In genomic region chr7:44981035-44981706, GRCh38 we compare ENCODE assay signal across 8 cellular contexts. TPM values are rescaled to one million over a fixed set of nuclear protein-coding genes. Genes with fewer than 3 reads are reported as not detected.
DNase-seq lines count a peak whose midpoint lies in the region; ATAC-seq and TF ChIP-seq lines count a peak whose summit lies in the region.

No MANE protein-coding gene starts in this region.

- H3K4me1 Mint-ChIP-seq in HFFc6 (ENCODE audit: low read depth), result peaks cover 43% of the 10 kb centered on the region
- peaks cover 69% of the 10 kb centered on the region for H3K4me1 Mint-ChIP-seq in activated CD8-positive, alpha-beta T cell treated with anti-CD3 and anti-CD28 coated beads, Interleukin-2, amount 10 ng/mL, durations not matched to agents 7 days and 5 days (ENCODE audit: low read depth)
- H3K4me1 Mint-ChIP-seq in nephron progenitor cell, result peaks cover 24% of the 10 kb centered on the region
- H3K4me1 Mint-ChIP-seq in glutamatergic neuron (ENCODE audit: low read depth, unreplicated experiment), result peaks cover 11% of the 10 kb centered on the region

- no peak for ATAC-seq in activated CD8-positive, alpha-beta T cell treated with anti-CD3 and anti-CD28 coated beads, Interleukin-2, amount 10 ng/mL, durations not matched to agents 7 days and 5 days

- POLR2A ChIA-PET in activated CD8-positive, alpha-beta T cell treated with anti-CD3 and anti-CD28 coated beads, Interleukin-2, amount 10 ng/mL, durations not matched to agents 7 days and 5 days (lab: Charles Lee), result interaction anchor here (0.7 to 13.9 kb wide), 12 partner anchors 8 to 398 kb away, joined by 3 to 234 read pairs (median 4); partner anchors contain the start of genes CCM2, PURB and TBRG4

- H3K27me3 Mint-ChIP-seq in HFFc6 (ENCODE audit: insufficient read depth) (peaks cover 3% of the 10 kb centered on the region; the same call in 1 of the 2 replicates), nephron progenitor cell (ENCODE audit: low read depth, poor library complexity) (peaks cover 2% of the 10 kb centered on the region), glutamatergic neuron (ENCODE audit: unreplicated experiment) (peaks cover 4% of the 10 kb centered on the region)
- no peaks in the 10 kb centered on the region for H3K27me3 Mint-ChIP-seq in activated CD8-positive, alpha-beta T cell treated with anti-CD3 and anti-CD28 coated beads, Interleukin-2, amount 10 ng/mL, durations not matched to agents 7 days and 5 days (ENCODE audit: low read depth)

- H3K9me3 Mint-ChIP-seq in HFFc6 (peaks cover 2% of the 10 kb centered on the region; the same call in 1 of the 2 replicates), nephron progenitor cell (no peaks in the 10 kb centered on the region), glutamatergic neuron (ENCODE audit: unreplicated experiment) (peaks cover 7% of the 10 kb centered on the region)
- no peaks in the 10 kb centered on the region for H3K9me3 Mint-ChIP-seq in activated CD8-positive, alpha-beta T cell treated with anti-CD3 and anti-CD28 coated beads, Interleukin-2, amount 10 ng/mL, durations not matched to agents 7 days and 5 days (ENCODE audit: insufficient read depth)

- DNase-seq in GM12865 (ENCODE audit: low read depth) (peak; percentile 57), HFFc6 (no peak), nephron progenitor cell (no peak), GOT3 (lab: John Stamatoyannopoulos, UW) (no peak), Ammon's horn (ENCODE audit: low spot score) (no peak), glutamatergic neuron (no peak), NCI-H2227 treated with DMSO at 0.1 percent for 48 hours (lab: John Stamatoyannopoulos, UW) (no peak)
- DNase-seq in activated CD8-positive, alpha-beta T cell treated with anti-CD3 and anti-CD28 coated beads, Interleukin-2, amount 10 ng/mL, durations not matched to agents 7 days and 5 days, result no peak

- H3K27ac Mint-ChIP-seq in HFFc6 (peak overlapping the region; percentile 51), nephron progenitor cell (peak overlapping the region; percentile 83), glutamatergic neuron (ENCODE audit: unreplicated experiment) (no peak overlapping the region)
- peak overlapping the region; percentile 98 for H3K27ac Mint-ChIP-seq in activated CD8-positive, alpha-beta T cell treated with anti-CD3 and anti-CD28 coated beads, Interleukin-2, amount 10 ng/mL, durations not matched to agents 7 days and 5 days

- CTCF ChIA-PET in activated CD8-positive, alpha-beta T cell treated with anti-CD3 and anti-CD28 coated beads, Interleukin-2, amount 10 ng/mL, durations not matched to agents 7 days and 5 days (lab: Charles Lee), result interaction anchor here (0.6 to 4.6 kb wide), 5 partner anchors 8 to 155 kb away, joined by 3 to 42 read pairs (median 8); partner anchors contain the start of gene CCM2

- H3K4me3 ChIP-seq in GM12865 (ENCODE audit: low read depth, low read length), result peak overlapping the region; percentile 84

- H3K4me3 Mint-ChIP-seq in HFFc6 (peak overlapping the region; percentile 2; the same call in 1 of the 2 replicates), nephron progenitor cell (no peak overlapping the region), glutamatergic neuron (ENCODE audit: unreplicated experiment) (no peak overlapping the region)
- H3K4me3 Mint-ChIP-seq in activated CD8-positive, alpha-beta T cell treated with anti-CD3 and anti-CD28 coated beads, Interleukin-2, amount 10 ng/mL, durations not matched to agents 7 days and 5 days, result peak overlapping the region; percentile 95

- peaks cover 29% of the 10 kb centered on the region for H3K36me3 Mint-ChIP-seq in HFFc6 (ENCODE audit: low read depth)
- peaks cover 86% of the 10 kb centered on the region for H3K36me3 Mint-ChIP-seq in activated CD8-positive, alpha-beta T cell treated with anti-CD3 and anti-CD28 coated beads, Interleukin-2, amount 10 ng/mL, durations not matched to agents 7 days and 5 days (ENCODE audit: low read depth)
- peaks cover 37% of the 10 kb centered on the region for H3K36me3 Mint-ChIP-seq in nephron progenitor cell (ENCODE audit: low read depth)
- no peaks in the 10 kb centered on the region for H3K36me3 Mint-ChIP-seq in glutamatergic neuron (ENCODE audit: unreplicated experiment)

- TF ChIP-seq CTCF in GM12865 (IDR thresholded peaks at IDR 0.05; ENCODE audit: insufficient read depth, low read depth, low read length, missing control alignments), result no peak
- no peak; the same call in 1 of the 2 replicates for TF ChIP-seq CTCF in HFFc6 (IDR thresholded peaks at IDR 0.05)
- no peak for TF ChIP-seq CTCF in nephron progenitor cell (IDR thresholded peaks at IDR 0.05)
- no peak for TF ChIP-seq CTCF in glutamatergic neuron (IDR thresholded peaks at IDR 0.05; ENCODE audit: partially characterized antibody, unreplicated experiment)

RNA-seq across cellular contexts. Expression of gene MYO1G, which starts 2.4 kb away (rescaled TPM):
- total RNA-seq in HFFc6 (2021; fragmentation: NEBNext Ultra II Directional; extraction: Animal tissue kit (Norgen Biotek cat#: 25700)), result not detected
- 100 to 1,000 TPM; 435 to 453 TPM for total RNA-seq in activated CD8-positive, alpha-beta T cell treated with anti-CD3 and anti-CD28 coated beads, Interleukin-2, amount 10 ng/mL, durations not matched to agents 7 days and 5 days
- total RNA-seq in glutamatergic neuron (ENCODE audit: unreplicated experiment), result 0.54 TPM

RNA-seq across cellular contexts. Expression of gene CCM2, which starts 18.8 kb away (rescaled TPM):
- 10 to 100 TPM; 50.3 to 57.4 (median 52.7) TPM for total RNA-seq in HFFc6 (2021; fragmentation: NEBNext Ultra II Directional; extraction: Animal tissue kit (Norgen Biotek cat#: 25700))
- 10 to 100 TPM; 99.6 to 99.9 TPM for total RNA-seq in activated CD8-positive, alpha-beta T cell treated with anti-CD3 and anti-CD28 coated beads, Interleukin-2, amount 10 ng/mL, durations not matched to agents 7 days and 5 days
- 92.6 TPM for total RNA-seq in glutamatergic neuron (ENCODE audit: unreplicated experiment)

Comparison
In these comparisons a context has a peak if more than half of its experiments do, and no peak if none do; other contexts are left out.
1. H3K4me3 Mint-ChIP-seq: peak in HFFc6 (single experiment) and activated CD8-positive, alpha-beta T cell treated with anti-CD3 and anti-CD28 coated beads, Interleukin-2, amount 10 ng/mL, durations not matched to agents 7 days and 5 days (single experiment); none in nephron progenitor cell (single experiment) and glutamatergic neuron (single experiment).
2. RNA of gene MYO1G, which starts 2.4 kb away (total RNA-seq): 435 to 453 TPM in activated CD8-positive, alpha-beta T cell treated with anti-CD3 and anti-CD28 coated beads, Interleukin-2, amount 10 ng/mL, durations not matched to agents 7 days and 5 days; 0.54 TPM in glutamatergic neuron (single experiment) and not detected in HFFc6; every median in the first group is over 100 times any median in the second.